8 cellular contexts compared by ENCODE assay signal in the genomic region with DNA sequence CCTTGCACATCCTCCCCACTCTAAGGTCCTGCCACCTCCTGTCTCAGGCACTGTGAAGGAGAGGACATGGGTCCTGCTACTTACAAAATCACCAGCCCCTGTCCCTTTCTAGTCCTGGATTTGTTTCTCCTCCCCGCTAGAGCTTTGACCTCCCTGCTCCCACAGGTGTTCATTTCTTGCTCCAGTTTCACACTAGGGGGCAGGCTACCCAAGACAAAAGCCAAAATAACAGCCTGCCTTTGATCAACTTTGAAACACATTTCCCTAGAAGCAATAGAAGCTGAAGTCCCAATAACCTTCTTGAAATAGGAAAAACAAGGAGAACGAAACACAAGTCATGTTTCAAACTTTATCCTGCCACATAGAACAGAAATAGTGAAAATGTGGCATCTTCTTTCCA.
A peak's percentile ranks its signal among the peaks of the same experiment; 100 is the strongest.
DNase-seq lines count a peak whose midpoint lies in the region; ATAC-seq, FAIRE-seq and TF ChIP-seq lines count a peak whose summit lies in the region.

No MANE protein-coding gene starts in this region.

- no peak overlapping the region for H3K4me2 ChIP-seq in astrocyte (ENCODE audit: low read length)

- no peaks in the 10 kb centered on the region for H3K4me1 Mint-ChIP-seq in astrocyte (ENCODE audit: low read depth, unreplicated experiment)

- H3K4me1 ChIP-seq in astrocyte (ENCODE audit: insufficient read depth, low read length): no peaks in the 10 kb centered on the region

- no peak for FAIRE-seq in astrocyte (lab: Jason Lieb, UNC)

- peak; percentile 59 for TF ChIP-seq CTCF in BJ (IDR thresholded peaks at IDR 0.05; ENCODE audit: insufficient read depth, low read depth, low read length)
- TF ChIP-seq CTCF in astrocyte (IDR thresholded peaks at IDR 0.05; ENCODE audit: insufficient read depth, low read depth, low read length): peak; percentile 39
- TF ChIP-seq CTCF in kidney epithelial cell (IDR thresholded peaks at IDR 0.05; ENCODE audit: insufficient read depth, low read length, poor library complexity, severe bottlenecking): peak; percentile 60

- CTCF ChIA-PET in BJ (lab: Yijun Ruan, JAX): interaction anchor here (0.7 to 3.2 kb wide), 14 partner anchors 9 to 1054 kb away, joined by 3 to 32 read pairs (median 4); no protein-coding TSS in a partner anchor

- DNase-seq in BJ (ENCODE audit: low read depth) (no peak), NCI-H460 (ENCODE audit: extremely low read depth, low read depth) (peak; percentile 5), astrocyte (ENCODE audit: low read depth) (no peak), kidney epithelial cell (ENCODE audit: low read depth) (no peak), retina (no peak)

- no peaks in the 10 kb centered on the region; the same call in 1 of the 2 replicates for H3K27me3 ChIP-seq in BJ (ENCODE audit: control insufficient read depth, insufficient read depth, low read length)
- H3K27me3 ChIP-seq in astrocyte (ENCODE audit: insufficient read depth, low read length): no peaks in the 10 kb centered on the region
- no peaks in the 10 kb centered on the region for H3K27me3 ChIP-seq in kidney epithelial cell (ENCODE audit: control insufficient read depth, insufficient read depth, low read length)

- H3K4me3 ChIP-seq in BJ (ENCODE audit: low read depth, low read length): no peak overlapping the region
- H3K4me3 ChIP-seq in astrocyte (ENCODE audit: insufficient read depth, low read depth, low read length): no peak overlapping the region
- no peak overlapping the region for H3K4me3 ChIP-seq in kidney epithelial cell (ENCODE audit: low read depth, low read length)

- peak; percentile 60 for ATAC-seq in GM18907 (IDR thresholded peaks at IDR 0.05; ENCODE audit: unreplicated experiment)
- no peak for ATAC-seq in GM19455 (IDR thresholded peaks at IDR 0.05; ENCODE audit: unreplicated experiment)
- no peak for ATAC-seq in activated CD4-positive, CD25-positive, alpha-beta regulatory T cell treated with anti-CD3 and anti-CD28 coated beads, Interleukin-2, amount 50 U/mL, for 24 hours

- H2AFZ ChIP-seq in astrocyte (ENCODE audit: low read depth, low read length): no peak overlapping the region

- H4K20me1 ChIP-seq in astrocyte (ENCODE audit: insufficient read depth, low read length): no peaks in the 10 kb centered on the region

- H3K9me3 Mint-ChIP-seq in astrocyte (ENCODE audit: unreplicated experiment): peaks cover 2% of the 10 kb centered on the region

- POLR2A ChIA-PET in BJ (lab: Charles Lee): no interaction called here

- H3K9me3 ChIP-seq in astrocyte (ENCODE audit: insufficient read depth, low read depth, low read length): no peaks in the 10 kb centered on the region

- H3K36me3 ChIP-seq in BJ (ENCODE audit: control insufficient read depth, insufficient read depth, low read length): no peaks in the 10 kb centered on the region
- H3K36me3 ChIP-seq in astrocyte (ENCODE audit: insufficient read depth, low read length): no peaks in the 10 kb centered on the region
- no peaks in the 10 kb centered on the region for H3K36me3 ChIP-seq in kidney epithelial cell (ENCODE audit: control insufficient read depth, insufficient read depth, low read length)

- H3K27ac ChIP-seq in astrocyte (ENCODE audit: low read depth, low read length): no peak overlapping the region

- H3K9ac ChIP-seq in astrocyte (ENCODE audit: low read length): no peak overlapping the region

- H3K79me2 ChIP-seq in astrocyte (ENCODE audit: insufficient read depth, low read length): no peaks in the 10 kb centered on the region

- H3K27me3 Mint-ChIP-seq in astrocyte (ENCODE audit: low read depth, unreplicated experiment): no peaks in the 10 kb centered on the region

- H3K36me3 Mint-ChIP-seq in astrocyte (ENCODE audit: low read depth, unreplicated experiment): no peaks in the 10 kb centered on the region

- H3K27ac Mint-ChIP-seq in astrocyte (ENCODE audit: unreplicated experiment): no peak overlapping the region

- no peak overlapping the region for H3K4me3 Mint-ChIP-seq in astrocyte (ENCODE audit: unreplicated experiment)
